ENCODE assay signal across 8 cellular contexts in the genomic region with DNA sequence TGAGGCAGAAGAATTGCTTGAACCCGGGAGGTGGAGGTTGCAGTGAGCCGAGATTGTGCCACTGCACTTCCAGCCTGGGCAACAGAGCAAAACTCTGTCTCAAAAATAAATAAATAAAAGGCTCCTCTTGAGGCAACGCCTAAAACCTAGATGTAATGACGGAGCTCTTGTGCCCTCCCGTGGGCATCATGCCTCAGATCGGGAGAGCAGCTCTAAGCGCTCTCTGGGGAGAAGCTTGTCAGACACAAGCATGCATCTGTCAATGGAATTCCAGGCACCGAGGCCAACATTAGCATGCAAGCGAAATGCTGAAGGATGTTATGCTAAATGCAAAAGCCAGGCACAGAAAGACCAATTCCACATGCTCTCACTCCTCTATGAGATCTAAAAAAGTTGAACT. TPM values are rescaled to one million over a fixed set of nuclear protein-coding genes. Genes with fewer than 3 reads are reported as not detected.
DNase-seq lines count a peak whose midpoint lies in the region; ATAC-seq and TF ChIP-seq lines count a peak whose summit lies in the region.

No MANE protein-coding gene starts in this region.

- H3K36me3 Mint-ChIP-seq in T-helper 2 cell treated with Interferon-gamma antibody and Interleukin-4, amounts not matched to agents 5 μg/mL and 100 μg/mL, for 36 hours (ENCODE audit: low read depth) = no peaks in the 10 kb centered on the region
- no peaks in the 10 kb centered on the region for H3K36me3 Mint-ChIP-seq in natural killer cell

- in situ Hi-C loops in GM13977 (cut with MboI; ENCODE audit: low pct_unique_long_range_greater_than_20kb, low sequenced_read_pairs, unreplicated experiment) = no loop called here

- no peak for TF ChIP-seq CTCF in natural killer cell (IDR thresholded peaks at IDR 0.05)
- no peak for TF ChIP-seq CTCF in GM13977 (IDR thresholded peaks at IDR 0.05; ENCODE audit: extremely low read depth, insufficient read depth, missing control alignments)

- peaks cover 3% of the 10 kb centered on the region for H3K4me1 Mint-ChIP-seq in T-helper 2 cell treated with Interferon-gamma antibody and Interleukin-4, amounts not matched to agents 5 μg/mL and 100 μg/mL, for 36 hours (ENCODE audit: low read depth)
- H3K4me1 Mint-ChIP-seq in natural killer cell = no peaks in the 10 kb centered on the region

- H3K27ac Mint-ChIP-seq in T-helper 2 cell treated with Interferon-gamma antibody and Interleukin-4, amounts not matched to agents 5 μg/mL and 100 μg/mL, for 36 hours = no peak overlapping the region
- no peak overlapping the region for H3K27ac Mint-ChIP-seq in natural killer cell

- peak; percentile 25 for DNase-seq in HPDE6-E6E7 (ENCODE audit: extremely low spot score)
- DNase-seq in NCI-H748 treated with DMSO at 0.1 percent for 48 hours (lab: John Stamatoyannopoulos, UW) = peak; percentile 74
- DNase-seq in cerebellar cortex (ENCODE audit: low spot score) = peak; percentile 46
- DNase-seq in mucosa of gallbladder (ENCODE audit: low spot score) = peak; percentile 27
- DNase-seq in T-helper 2 cell treated with Interferon-gamma antibody and Interleukin-4, amounts not matched to agents 5 μg/mL and 100 μg/mL, for 36 hours (ENCODE audit: low spot score) = no peak
- DNase-seq in natural killer cell = no peak
- DNase-seq in GM13977 (ENCODE audit: low spot score) = no peak

- peaks cover 7% of the 10 kb centered on the region for H3K27me3 Mint-ChIP-seq in T-helper 2 cell treated with Interferon-gamma antibody and Interleukin-4, amounts not matched to agents 5 μg/mL and 100 μg/mL, for 36 hours (ENCODE audit: low read depth)
- H3K27me3 Mint-ChIP-seq in natural killer cell (ENCODE audit: low read depth in 2 of 2) = peaks cover 8 to 12% of the 10 kb centered on the region in 2 donors

- no peak for ATAC-seq in natural killer cell
- no peak for ATAC-seq in HG03045 (IDR thresholded peaks at IDR 0.05; ENCODE audit: unreplicated experiment)

- H3K9me3 Mint-ChIP-seq in T-helper 2 cell treated with Interferon-gamma antibody and Interleukin-4, amounts not matched to agents 5 μg/mL and 100 μg/mL, for 36 hours = peaks cover 8% of the 10 kb centered on the region
- H3K9me3 Mint-ChIP-seq in natural killer cell = no peaks in the 10 kb centered on the region

- H3K4me3 Mint-ChIP-seq in T-helper 2 cell treated with Interferon-gamma antibody and Interleukin-4, amounts not matched to agents 5 μg/mL and 100 μg/mL, for 36 hours = no peak overlapping the region
- H3K4me3 Mint-ChIP-seq in natural killer cell = no peak overlapping the region

- intact Hi-C loops in natural killer cell (cut with micrococcal nuclease) = no loop called here

RNA-seq across cellular contexts. Expression of gene MRI1, which starts 45.6 kb away (rescaled TPM):
- total RNA-seq in mucosa of gallbladder = 59.4 TPM
- total RNA-seq in natural killer cell = 10 to 100 TPM; 25.7 to 35.4 (median 26.7) TPM

RNA-seq across cellular contexts. Expression of gene C19orf53, which starts 55.5 kb away (rescaled TPM):
- total RNA-seq in mucosa of gallbladder (91.3 TPM), natural killer cell (10 to 100 TPM; 52.2 to 56.6 (median 54.7) TPM)

Comparison
In these comparisons a context has a peak if more than half of its experiments do, and no peak if none do; other contexts are left out.
1. DNase-seq: peak in HPDE6-E6E7 (single experiment), NCI-H748 treated with DMSO at 0.1 percent for 48 hours (single experiment), cerebellar cortex (single experiment) and mucosa of gallbladder (single experiment); none in T-helper 2 cell treated with Interferon-gamma antibody and Interleukin-4, amounts not matched to agents 5 μg/mL and 100 μg/mL, for 36 hours (single experiment), natural killer cell (single experiment) and GM13977 (single experiment).